Comparison of ENCODE assay signal across 9 cellular contexts in genomic region chr15:98785796-98786581, GRCh38.
DNase-seq lines count a peak whose midpoint lies in the region; ATAC-seq and TF ChIP-seq lines count a peak whose summit lies in the region.
"Had no signal": no experiment of that assay in that cellular context is flagged by ENCODE, and none has a peak within 500 bp of the region (broad histone marks: within the 10 kb centered on the region; RNA-seq: fewer than 3 reads in every experiment).

No MANE protein-coding gene starts in this region.

- H3K23ac ChIP-seq in trophoblast cell (ENCODE audit: low read length), result no peak overlapping the region

- H3K27ac Mint-ChIP-seq in T-helper 17 cell, result peak overlapping the region; percentile 34

- H3K27ac ChIP-seq in trophoblast cell (ENCODE audit: low read depth, low read length), result no peak overlapping the region
- H3K27ac ChIP-seq in MM.1S (ENCODE audit: low read length), result no peak overlapping the region
- H3K27ac ChIP-seq in foreskin keratinocyte, result no peak overlapping the region
- H3K27ac ChIP-seq: epithelial cell of prostate had no signal

- H3K9me3 ChIP-seq in T-helper 17 cell (ENCODE audit: control insufficient read depth, low read length, poor library complexity, severe bottlenecking) (no peaks in the 10 kb centered on the region), trophoblast cell (ENCODE audit: insufficient read depth, low read depth, low read length) (no peaks in the 10 kb centered on the region), MM.1S (replicated peaks; ENCODE audit: insufficient read depth, low read length) (no peaks in the 10 kb centered on the region)

- no peak overlapping the region for H4K91ac ChIP-seq in trophoblast cell (ENCODE audit: low read depth, low read length)

- ATAC-seq in GM19438 (IDR thresholded peaks at IDR 0.05; ENCODE audit: low read depth, unreplicated experiment) (peak; percentile 87), HG03066 (IDR thresholded peaks at IDR 0.05; ENCODE audit: low read depth, unreplicated experiment) (peak; percentile 69), T-helper 17 cell (no peak), foreskin keratinocyte (no peak)

- peak overlapping the region; percentile 6 for H3K4ac ChIP-seq in trophoblast cell (ENCODE audit: low read depth, low read length)

- no peaks in the 10 kb centered on the region for H3F3A ChIP-seq in MM.1S (ENCODE audit: insufficient read depth, low read length)

- H3K36me3 ChIP-seq in trophoblast cell (ENCODE audit: control insufficient read depth in 1 of 2, insufficient read depth in 2 of 2, low read length in 2 of 2) (peaks cover 0 to 2% of the 10 kb centered on the region in 2 experiments), MM.1S (replicated peaks; ENCODE audit: insufficient read depth, low read length) (no peaks in the 10 kb centered on the region)

- WGBS in trophoblast cell (ENCODE audit: extremely low coverage, insufficient coverage, insufficient read length), result no CpG with 5 or more reads among the region's 9 CpGs

- H4K12ac ChIP-seq in trophoblast cell (ENCODE audit: low read depth, low read length), result no peak overlapping the region

- peaks cover 10% of the 10 kb centered on the region for H3K79me2 ChIP-seq in trophoblast cell (ENCODE audit: control insufficient read depth, insufficient read depth, low read length, poor library complexity)
- H3K79me2 ChIP-seq in MM.1S (ENCODE audit: low read length), result peaks cover 65% of the 10 kb centered on the region

- peaks cover 14% of the 10 kb centered on the region for H3K4me1 Mint-ChIP-seq in T-helper 17 cell

- H4K20me1 ChIP-seq in MM.1S (ENCODE audit: insufficient read depth, low read length), result no peaks in the 10 kb centered on the region

- H3K9ac ChIP-seq in trophoblast cell (ENCODE audit: low read length) (no peak overlapping the region), MM.1S (ENCODE audit: low read length) (no peak overlapping the region)

- H2AK5ac ChIP-seq in trophoblast cell (ENCODE audit: low read length), result no peak overlapping the region

- H2BK12ac ChIP-seq in trophoblast cell (ENCODE audit: low read length), result no peak overlapping the region

- H2BK5ac ChIP-seq in trophoblast cell (ENCODE audit: low read depth, low read length, poor library complexity), result no peak overlapping the region

- no peak overlapping the region for H3K14ac ChIP-seq in trophoblast cell (ENCODE audit: low read length)

- H3K9me2 ChIP-seq in MM.1S (replicated peaks; ENCODE audit: insufficient read depth, low read length), result no peaks in the 10 kb centered on the region

- peaks cover 23% of the 10 kb centered on the region for H3K27me3 Mint-ChIP-seq in T-helper 17 cell

- H3K27me3 ChIP-seq in trophoblast cell (ENCODE audit: insufficient read depth, low read length) (no peaks in the 10 kb centered on the region), MM.1S (replicated peaks; ENCODE audit: insufficient read depth, low read length) (no peaks in the 10 kb centered on the region), foreskin keratinocyte (no peaks in the 10 kb centered on the region)

- H3K4me3 ChIP-seq in trophoblast cell (ENCODE audit: low read depth, low read length), result no peak overlapping the region
- H3K4me3 ChIP-seq in MM.1S (ENCODE audit: low read length), result no peak overlapping the region

- DNase-seq in T-helper 17 cell (no peak), trophoblast cell (no peak), MM.1S (no peak), A172 (ENCODE audit: low spot score) (no peak), foreskin keratinocyte (no peak)
- no peak for DNase-seq in activated CD4-positive, alpha-beta T cell treated with anti-CD3 and anti-CD28 coated beads, Interleukin-2, amount 50 U/mL, for 1 hour

- no peak overlapping the region for H3K18ac ChIP-seq in trophoblast cell (ENCODE audit: low read length)

- no peak overlapping the region for H3K4me2 ChIP-seq in trophoblast cell (ENCODE audit: low read length)
- no peak overlapping the region for H3K4me2 ChIP-seq in MM.1S (ENCODE audit: low read depth, low read length)

- no peaks in the 10 kb centered on the region for H3K79me1 ChIP-seq in trophoblast cell (ENCODE audit: low read length)

- no peak overlapping the region for H3K4me3 Mint-ChIP-seq in T-helper 17 cell

- no peaks in the 10 kb centered on the region for H3K36me3 Mint-ChIP-seq in T-helper 17 cell (ENCODE audit: low read depth)

- no peak overlapping the region for H2BK120ac ChIP-seq in trophoblast cell (ENCODE audit: insufficient read depth, low read length, poor library complexity)

- no peak for TF ChIP-seq CTCF in MM.1S (IDR thresholded peaks at IDR 0.05; ENCODE audit: low read length)
- TF ChIP-seq CTCF in foreskin keratinocyte (conservative IDR thresholded peaks at IDR 0.05), result no peak

- no peak overlapping the region for H2AFZ ChIP-seq in trophoblast cell (ENCODE audit: insufficient read depth, low read length, poor library complexity)
- no peak overlapping the region for H2AFZ ChIP-seq in MM.1S (ENCODE audit: low read length)

- no peak overlapping the region for H4K8ac ChIP-seq in trophoblast cell (ENCODE audit: low read depth, low read length)

- peaks cover 11 to 16% of the 10 kb centered on the region in 2 experiments for H3K4me1 ChIP-seq in trophoblast cell (ENCODE audit: control insufficient read depth in 1 of 2, insufficient read depth in 2 of 2, low read length in 2 of 2)
- no peaks in the 10 kb centered on the region for H3K4me1 ChIP-seq in MM.1S (ENCODE audit: low read length)
- H3K4me1 ChIP-seq in foreskin keratinocyte, result no peaks in the 10 kb centered on the region

Comparison
In these comparisons a context has a peak if more than half of its experiments do, and no peak if none do; other contexts are left out.
1. ATAC-seq: peak in GM19438 (single experiment) and HG03066 (single experiment); none in T-helper 17 cell (single experiment) and foreskin keratinocyte (single experiment).